In the genomic region with DNA sequence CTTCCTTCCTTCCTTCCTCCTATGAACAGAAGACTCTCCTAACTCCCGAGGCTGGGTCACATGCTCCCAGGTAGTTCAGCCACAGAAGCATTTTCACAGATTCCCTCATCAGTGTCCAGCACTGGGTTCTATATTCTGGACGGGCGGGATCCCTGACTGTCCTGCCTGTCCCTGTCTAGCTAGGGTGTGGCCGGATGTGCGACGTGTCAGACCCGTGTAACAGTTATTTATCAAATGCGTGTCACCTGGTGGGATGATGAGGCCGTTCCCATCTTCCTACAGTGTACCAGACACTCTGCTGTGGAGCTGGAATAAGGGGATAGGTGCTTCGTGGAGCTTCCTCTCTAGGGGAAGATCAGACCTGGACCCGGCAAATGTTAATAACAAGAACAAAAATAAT, we compare ENCODE assay signal across 17 cellular contexts.
DNase-seq lines count a peak whose midpoint lies in the region; TF ChIP-seq lines count a peak whose summit lies in the region.
"Had no signal": no experiment of that assay in that cellular context is flagged by ENCODE, and none has a peak within 500 bp of the region (broad histone marks: within the 10 kb centered on the region; RNA-seq: fewer than 3 reads in every experiment).

No MANE protein-coding gene starts in this region.

- no peak overlapping the region for H2BK20ac ChIP-seq in H9 (ENCODE audit: low read depth, low read length, poor library complexity, severe bottlenecking)

- H3K9ac ChIP-seq in H9 (ENCODE audit: extremely low read depth, insufficient read length, low read length): no peak overlapping the region
- H3K9ac ChIP-seq: BLaER1, KMS-11 had no signal

- H3K18ac ChIP-seq in H9 (ENCODE audit: insufficient read length, low read depth, low read length): no peak overlapping the region

- H3K79me1 ChIP-seq in H9 (ENCODE audit: insufficient read depth, low read depth, low read length, poor library complexity, severe bottlenecking): no peaks in the 10 kb centered on the region

- no peak overlapping the region for H2BK12ac ChIP-seq in H9 (ENCODE audit: insufficient read length, low read depth, low read length)

- no peak overlapping the region for H2AFZ ChIP-seq in H9 (ENCODE audit: low read length)
- H2AFZ ChIP-seq: GM23338 had no signal

- no peaks in the 10 kb centered on the region for H3K9me3 ChIP-seq in H9 (ENCODE audit: control insufficient read depth, low read depth, low read length)
- H3K9me3 ChIP-seq: BLaER1 had no signal

- DNase-seq in NCI-H345 (lab: John Stamatoyannopoulos, UW) (peak; percentile 37), NCI-H345 treated with DMSO at 0.1 percent for 48 hours (lab: John Stamatoyannopoulos, UW; ENCODE audit: unreplicated experiment) (no peak), H9 (no peak), NCI-H748 treated with DMSO at 0.1 percent for 48 hours (lab: John Stamatoyannopoulos, UW) (peak; percentile 83), osteocyte (ENCODE audit: extremely low spot score, unreplicated experiment) (peak; percentile 64), AG20443 (ENCODE audit: low spot score) (no peak), hippocampal formation (lab: John Stamatoyannopoulos, UW) (no peak), HT-29 (ENCODE audit: low spot score) (no peak)
- DNase-seq: 8988T, NCI-H1048, NCI-H1436 treated with DMSO at 0.1 percent for 48 hours, NCI-H2081 treated with DMSO at 0.1 percent for 48 hours, SIG-M5 had no signal

- H3K23ac ChIP-seq in H9 (ENCODE audit: insufficient read length, low read depth, low read length): no peak overlapping the region

- no peak overlapping the region for H2BK5ac ChIP-seq in H9 (ENCODE audit: insufficient read length, low read length)

- H3K4ac ChIP-seq in H9 (ENCODE audit: low read depth, low read length): no peak overlapping the region

- H3K23me2 ChIP-seq in H9 (ENCODE audit: insufficient read length, low read depth, low read length, poor library complexity, severe bottlenecking): no peaks in the 10 kb centered on the region

- WGBS in H9 (ENCODE audit: extremely low coverage, insufficient read length, low lambda C conversion rate): no CpG with 5 or more reads among the region's 11 CpGs

- no peak overlapping the region for H2BK120ac ChIP-seq in H9 (ENCODE audit: low read depth, low read length, poor library complexity, severe bottlenecking)

- no peaks in the 10 kb centered on the region for H3K79me2 ChIP-seq in H9 (ENCODE audit: insufficient read depth, low read length)

- H3K36me3 Mint-ChIP-seq in H9 (ENCODE audit: insufficient read depth in 1 of 3, low read depth in 3 of 3) (no peaks in the 10 kb centered on the region), osteocyte (ENCODE audit: unreplicated experiment) (no peaks in the 10 kb centered on the region)
- H3K36me3 Mint-ChIP-seq: CD8-positive, alpha-beta T cell had no signal

- TF ChIP-seq CTCF in H9 (conservative IDR thresholded peaks at IDR 0.05) (no peak), osteocyte (IDR thresholded peaks at IDR 0.05) (no peak)

- H4K5ac ChIP-seq in H9 (ENCODE audit: insufficient read length, low read depth, low read length): no peak overlapping the region

- H3K4me3 Mint-ChIP-seq in H9 (no peak overlapping the region), osteocyte (ENCODE audit: unreplicated experiment) (no peak overlapping the region)
- H3K4me3 Mint-ChIP-seq: CD8-positive, alpha-beta T cell; GM23338 had no signal

- H2AK5ac ChIP-seq in H9 (ENCODE audit: insufficient read length, low read length): no peak overlapping the region

- no peaks in the 10 kb centered on the region for H4K20me1 ChIP-seq in H9 (ENCODE audit: control insufficient read depth, insufficient read depth, insufficient read length)

- H3K27ac ChIP-seq in H9 (ENCODE audit: insufficient read length, low read depth, low read length): no peak overlapping the region
- H3K27ac ChIP-seq: BLaER1, KMS-11 had no signal

- peaks cover 35% of the 10 kb centered on the region for H3K27me3 Mint-ChIP-seq in H9 (ENCODE audit: low read depth)
- peaks cover 14% of the 10 kb centered on the region for H3K27me3 Mint-ChIP-seq in osteocyte (ENCODE audit: unreplicated experiment)

- no peak overlapping the region for H4K8ac ChIP-seq in H9 (replicated peaks; ENCODE audit: insufficient read length, low read depth, low read length)

- no peak overlapping the region for H3K14ac ChIP-seq in H9 (ENCODE audit: insufficient read depth, low read length)

- H3K9me3 Mint-ChIP-seq in H9 (no peaks in the 10 kb centered on the region), osteocyte (ENCODE audit: unreplicated experiment) (no peaks in the 10 kb centered on the region)
- H3K9me3 Mint-ChIP-seq: CD8-positive, alpha-beta T cell; GM23338 had no signal

- H2BK15ac ChIP-seq in H9 (ENCODE audit: low read depth, low read length): 0 out of 2 replicates have a peak overlapping the region, but pooled peaks have one; percentile 24

- no peak overlapping the region for H3T11ph ChIP-seq in H9 (ENCODE audit: low read length)

- H3K4me1 Mint-ChIP-seq in H9: peaks cover 2 to 4% of the 10 kb centered on the region in 2 experiments; a peak in 2 of 4 replicates
- no peaks in the 10 kb centered on the region for H3K4me1 Mint-ChIP-seq in osteocyte (ENCODE audit: unreplicated experiment)
- H3K4me1 Mint-ChIP-seq: GM23338 had no signal

- no peak overlapping the region for H3K56ac ChIP-seq in H9 (ENCODE audit: insufficient read length, low read depth, low read length)

- H3K4me2 ChIP-seq in H9 (ENCODE audit: insufficient read depth, insufficient read length, low read length): no peak overlapping the region
- H3K4me2 ChIP-seq: BLaER1, GM23338, KMS-11 had no signal

- H4K91ac ChIP-seq in H9 (ENCODE audit: insufficient read length, low read depth, low read length): no peak overlapping the region

- H3K27ac Mint-ChIP-seq in H9: no peak overlapping the region
- no peak overlapping the region for H3K27ac Mint-ChIP-seq in osteocyte (ENCODE audit: unreplicated experiment)
- H3K27ac Mint-ChIP-seq: CD8-positive, alpha-beta T cell; GM23338 had no signal

- H3K4me1 ChIP-seq in H9 (ENCODE audit: insufficient read depth, low read length): no peaks in the 10 kb centered on the region
- H3K4me1 ChIP-seq: BLaER1 had no signal

- peaks cover 3% of the 10 kb centered on the region; the same call in 1 of the 2 replicates for H3K27me3 ChIP-seq in H9 (ENCODE audit: insufficient read depth, low read length)

Comparison
In these comparisons a context has a peak if more than half of its experiments do, and no peak if none do; other contexts are left out.
1. DNase-seq: peak in NCI-H345 (single experiment), NCI-H748 treated with DMSO at 0.1 percent for 48 hours (single experiment) and osteocyte (single experiment); none in NCI-H345 treated with DMSO at 0.1 percent for 48 hours (single experiment), H9 (single experiment), AG20443 (single experiment), hippocampal formation (0 of 2) and HT-29 (single experiment).